9 cellular contexts compared by ENCODE assay signal in genomic region chr22:49935561-49935960, GRCh38. TPM values are rescaled to one million over a fixed set of nuclear protein-coding genes. Genes with fewer than 3 reads are reported as not detected.
A peak's percentile ranks its signal among the peaks of the same experiment; 100 is the strongest.
DNase-seq lines count a peak whose midpoint lies in the region; ATAC-seq and TF ChIP-seq lines count a peak whose summit lies in the region.
"Had no signal": no experiment of that assay in that cellular context is flagged by ENCODE, and none has a peak within 500 bp of the region (broad histone marks: within the 10 kb centered on the region; RNA-seq: fewer than 3 reads in every experiment).

No MANE protein-coding gene starts in this region.

- no peaks in the 10 kb centered on the region for H3K36me3 ChIP-seq in IMR-90 (ENCODE audit: control insufficient read depth, insufficient read depth, low read length)
- no peaks in the 10 kb centered on the region for H3K36me3 ChIP-seq in colonic mucosa
- no peaks in the 10 kb centered on the region for H3K36me3 ChIP-seq in prostate gland

- H3K9ac ChIP-seq in IMR-90 (ENCODE audit: low read depth, low read length) (0 out of 2 replicates have a peak overlapping the region, but pooled peaks have one; percentile 36), colonic mucosa (ENCODE audit: low read depth in 2 of 2, low read length in 2 of 2) (no peak overlapping the region)
- H3K9ac ChIP-seq: parathyroid adenoma had no signal

- no peak overlapping the region for H3K4me2 ChIP-seq in IMR-90 (ENCODE audit: low read depth, low read length)

- CTCF ChIA-PET in IMR-90 (lab: Yijun Ruan, JAX), result no interaction called here

- dilution Hi-C loops in IMR-90 (cut with HindIII; ENCODE audit: low sequenced_read_pairs, unreplicated experiment), result no loop called here

- no peak overlapping the region for H2AK5ac ChIP-seq in IMR-90 (ENCODE audit: low read depth, low read length)

- WGBS in IMR-90 (ENCODE audit: extremely low coverage in 2 of 2, insufficient read length in 1 of 2), 2 experiments, result no CpG with 5 or more reads among the region's 16 CpGs
- WGBS in prostate gland, result 0% methylated on average over 3 of the region's 16 CpGs

- peaks cover 15% of the 10 kb centered on the region for H3K4me1 ChIP-seq in IMR-90 (ENCODE audit: control insufficient read depth, insufficient read depth, low read length)
- peaks cover 22% of the 10 kb centered on the region for H3K4me1 ChIP-seq in colonic mucosa
- H3K4me1 ChIP-seq in prostate gland (replicated peaks), result peaks cover 21% of the 10 kb centered on the region

- no peak overlapping the region for H2AK9ac ChIP-seq in IMR-90 (replicated peaks; ENCODE audit: low read depth, low read length, poor library complexity)

- no peak overlapping the region for H4K8ac ChIP-seq in IMR-90 (ENCODE audit: low read depth in 2 of 2, low read length in 2 of 2)

- no peaks in the 10 kb centered on the region for H3K9me1 ChIP-seq in IMR-90 (ENCODE audit: insufficient read depth, low read length)

- H3K4ac ChIP-seq in IMR-90 (ENCODE audit: low read depth, low read length), result no peak overlapping the region; the same call in 1 of the 2 replicates

- H2AFZ ChIP-seq in IMR-90 (replicated peaks; ENCODE audit: low read length, poor library complexity), result no peak overlapping the region

- H2BK15ac ChIP-seq in IMR-90 (ENCODE audit: low read depth, low read length), result no peak overlapping the region

- no peak overlapping the region for H3K14ac ChIP-seq in IMR-90 (replicated peaks; ENCODE audit: low read depth, low read length)

- DNase-seq in NCI-H1436 (lab: John Stamatoyannopoulos, UW), result peak; percentile 63
- no peak for DNase-seq in NCI-H1436 treated with DMSO at 0.1 percent for 48 hours (lab: John Stamatoyannopoulos, UW)
- DNase-seq in IMR-90, result no peak
- DNase-seq in colonic mucosa, result no peak
- no peak for DNase-seq in prostate gland (ENCODE audit: low spot score)
- DNase-seq in OCI-M2 (lab: John Stamatoyannopoulos, UW; ENCODE audit: unreplicated experiment), result no peak

- peaks cover 0 to 3% of the 10 kb centered on the region in 2 experiments; a peak in 1 of 4 replicates for H3K79me1 ChIP-seq in IMR-90 (ENCODE audit: low read depth in 1 of 2, low read length in 2 of 2)

- H3K9me3 ChIP-seq in IMR-90 (ENCODE audit: control insufficient read depth, insufficient read depth, low read length) (no peaks in the 10 kb centered on the region), colonic mucosa (no peaks in the 10 kb centered on the region), prostate gland (no peaks in the 10 kb centered on the region)

- no peak for TF ChIP-seq RAD21 in IMR-90 (IDR thresholded peaks at IDR 0.05; ENCODE audit: low read length)

- no peak for ATAC-seq in IMR-90 (ENCODE audit: low read depth)
- ATAC-seq in GM19463 (IDR thresholded peaks at IDR 0.05; ENCODE audit: unreplicated experiment), result no peak
- ATAC-seq in GM21825 (IDR thresholded peaks at IDR 0.05; ENCODE audit: unreplicated experiment), result no peak

- no peak overlapping the region for H3K18ac ChIP-seq in IMR-90 (ENCODE audit: low read depth, low read length)

- H3K27ac ChIP-seq in IMR-90 (ENCODE audit: insufficient read depth, low read length), result no peak overlapping the region
- peak overlapping the region; percentile 60 for H3K27ac ChIP-seq in colonic mucosa
- H3K27ac ChIP-seq in prostate gland, result peak overlapping the region; percentile 94 to 95

- no peak overlapping the region for H2BK20ac ChIP-seq in IMR-90 (ENCODE audit: low read depth, low read length)

- peak overlapping the region; percentile 62; the same call in 1 of the 2 replicates for H4K91ac ChIP-seq in IMR-90 (ENCODE audit: insufficient read depth, low read depth, low read length)

- TF ChIP-seq POLR2A in IMR-90 (IDR thresholded peaks at IDR 0.05; ENCODE audit: low read depth, low read length) (no peak), prostate gland (IDR thresholded peaks at IDR 0.05) (no peak)

- H4K20me1 ChIP-seq in IMR-90 (ENCODE audit: insufficient read depth, low read length), result no peaks in the 10 kb centered on the region

- TF ChIP-seq CTCF in IMR-90 (conservative IDR thresholded peaks at IDR 0.05; ENCODE audit: low read depth, low read length), result no peak
- no peak for TF ChIP-seq CTCF in colonic mucosa (IDR thresholded peaks at IDR 0.05)
- TF ChIP-seq CTCF in prostate gland (IDR thresholded peaks at IDR 0.05), result no peak

- no peak overlapping the region for H2BK120ac ChIP-seq in IMR-90 (ENCODE audit: low read depth, low read length)

- intact Hi-C loops in IMR-90 (cut with micrococcal nuclease), result no loop called here
- intact Hi-C loops in colonic mucosa (cut with DNase I), result no loop called here
- intact Hi-C loops in prostate gland (cut with DNase I), result loop anchor here (10.0 kb wide), 1 partner anchor 269 kb away; the partner anchor contains the start of gene SELENOO

- no peaks in the 10 kb centered on the region for H3K27me3 ChIP-seq in IMR-90 (ENCODE audit: control insufficient read depth, insufficient read depth, low read length)
- no peaks in the 10 kb centered on the region for H3K27me3 ChIP-seq in colonic mucosa
- no peaks in the 10 kb centered on the region for H3K27me3 ChIP-seq in prostate gland (replicated peaks; ENCODE audit: insufficient read depth)

- in situ Hi-C loops in IMR-90 (cut with MboI; ENCODE audit: low sequenced_read_pairs), result no loop called here

- H2BK5ac ChIP-seq in IMR-90 (ENCODE audit: low read depth, low read length, poor library complexity, severe bottlenecking), result no peak overlapping the region

- H3K4me3 ChIP-seq in IMR-90 (ENCODE audit: insufficient read depth, low read depth, low read length), result no peak overlapping the region
- H3K4me3 ChIP-seq in colonic mucosa, result peak overlapping the region; percentile 39
- H3K4me3 ChIP-seq in prostate gland, result peak overlapping the region; percentile 40 to 44

- no peak overlapping the region for H3K23ac ChIP-seq in IMR-90 (ENCODE audit: low read depth, low read length)

- POLR2A ChIA-PET in IMR-90 (lab: Charles Lee; ENCODE audit: unreplicated experiment), result no interaction called here

- H3K56ac ChIP-seq in IMR-90 (ENCODE audit: extremely low read depth, insufficient read depth, low read length), result no peak overlapping the region

- no TSS peak for BruUV-seq in IMR-90 (replicated peaks; lab: Mats Ljungman, UMichigan)

- H4K5ac ChIP-seq in IMR-90 (ENCODE audit: low read depth, low read length), result no peak overlapping the region

TF ChIP-seq in IMR-90, 13 proteins besides CTCF, POLR2A, EP300 and RAD21:
- TF ChIP-seq RCOR1 (IDR thresholded peaks at IDR 0.05; ENCODE audit: insufficient replicate concordance, low read length), result no peak
- TF ChIP-seq MXI1 (IDR thresholded peaks at IDR 0.05; ENCODE audit: borderline replicate concordance, low read depth, low read length), result no peak

RNA-seq across cellular contexts. Expression of gene CRELD2, which starts 17.1 kb away (rescaled TPM):
- total RNA-seq in IMR-90 (2012; rRNA removed), result 36.1 and 36.2 TPM in 2 replicates
- 70.7 and 82.0 TPM in 2 replicates for polyA plus RNA-seq in IMR-90 (2012; rRNA removed)
- 110 and 153 TPM in 2 replicates for polyA plus RNA-seq in IMR-90 (2012; cell fraction: cytosol; rRNA removed)
- polyA plus RNA-seq in IMR-90 (2012; cell fraction: nucleus; rRNA removed; ENCODE audit: low replicate concordance), result 79.2 and 119 TPM in 2 replicates
- 100 to 1,000 TPM in 1 of 2 donors, 10 to 100 TPM in 1; 43.6 to 133 TPM for total RNA-seq in colonic mucosa
- 10 to 100 TPM; 55.1 to 70.1 TPM for total RNA-seq in prostate gland

RNA-seq across cellular contexts. Expression of gene ALG12, which starts 17.3 kb away (rescaled TPM):
- 5.6 and 7.2 TPM in 2 replicates for total RNA-seq in IMR-90 (2012; rRNA removed)
- polyA plus RNA-seq in IMR-90 (2012; rRNA removed), result 10.9 and 11.2 TPM in 2 replicates
- polyA plus RNA-seq in IMR-90 (2012; cell fraction: cytosol; rRNA removed), result 18.8 and 22.7 TPM in 2 replicates
- polyA plus RNA-seq in IMR-90 (2012; cell fraction: nucleus; rRNA removed; ENCODE audit: low replicate concordance), result 13.5 and 24.8 TPM in 2 replicates
- 10 to 100 TPM; 17.8 to 43.5 TPM for total RNA-seq in colonic mucosa
- 10 to 100 TPM; 26.1 to 33.6 TPM for total RNA-seq in prostate gland

RNA-seq across cellular contexts. Expression of gene PIM3, which starts 25.0 kb away (rescaled TPM):
- total RNA-seq in IMR-90 (2012; rRNA removed) (8.6 and 10.3 TPM in 2 replicates), colonic mucosa (10 to 100 TPM; 65.6 to 74.4 TPM), prostate gland (100 to 1,000 TPM; 126 to 183 TPM)
- 24.7 and 28.6 TPM in 2 replicates for polyA plus RNA-seq in IMR-90 (2012; rRNA removed)
- polyA plus RNA-seq in IMR-90 (2012; cell fraction: cytosol; rRNA removed), result 31.4 and 45.1 TPM in 2 replicates
- polyA plus RNA-seq in IMR-90 (2012; cell fraction: nucleus; rRNA removed; ENCODE audit: low replicate concordance), result 37.2 and 85.2 TPM in 2 replicates
